In genomic region chr11:77188323-77188911, GRCh38 we compare ENCODE assay signal across 8 cellular contexts.
DNase-seq lines count a peak whose midpoint lies in the region; ATAC-seq, FAIRE-seq and TF ChIP-seq lines count a peak whose summit lies in the region.

No MANE protein-coding gene starts in this region.

- WGBS in mammary epithelial cell (ENCODE audit: low coverage, missing lambda C conversion rate): 49% methylated on average over 4 of the region's 4 CpGs

- H3K9me3 ChIP-seq in mammary epithelial cell (replicated peaks; ENCODE audit: insufficient read depth, low read length) (no peaks in the 10 kb centered on the region), kidney (ENCODE audit: control insufficient read depth in 1 of 2, low read length in 2 of 2) (no peaks in the 10 kb centered on the region)

- no peaks in the 10 kb centered on the region for H3K9me3 Mint-ChIP-seq in WTC11

- no peaks in the 10 kb centered on the region for H4K20me1 ChIP-seq in mammary epithelial cell (ENCODE audit: insufficient read depth, low read length)

- H2AFZ ChIP-seq in mammary epithelial cell (ENCODE audit: low read depth, low read length): no peak overlapping the region

- POLR2A ChIA-PET in BJ (lab: Charles Lee) (no interaction called here), WTC11 (lab: Charles Lee) (no interaction called here)

- dilution Hi-C loops in mammary epithelial cell (cut with HindIII; ENCODE audit: low sequenced_read_pairs): no loop called here

- H3K27ac Mint-ChIP-seq in WTC11: 0 out of 2 replicates have a peak overlapping the region, but pooled peaks have one; percentile 3

- no peaks in the 10 kb centered on the region; the same call in 1 of the 2 replicates for H3K27me3 Mint-ChIP-seq in WTC11 (ENCODE audit: low read depth)

- ATAC-seq in WTC11 (peak; percentile 57), GM21528 (IDR thresholded peaks at IDR 0.05; ENCODE audit: low FRiP score, unreplicated experiment) (no peak)

- H3K36me3 Mint-ChIP-seq in WTC11: no peaks in the 10 kb centered on the region

- H3K4me2 ChIP-seq in mammary epithelial cell (ENCODE audit: insufficient read depth, low read depth, low read length): no peak overlapping the region

- intact Hi-C loops in mammary epithelial cell (cut with micrococcal nuclease): loop anchor here (1.0 kb wide), 2 partner anchors 61 to 141 kb away; no protein-coding TSS in a partner anchor
- intact Hi-C loops in kidney (cut with DNase I): no loop called here

- H3K27ac ChIP-seq in mammary epithelial cell (ENCODE audit: insufficient read depth, low read depth, low read length): no peak overlapping the region
- no peak overlapping the region for H3K27ac ChIP-seq in kidney (ENCODE audit: low read depth in 2 of 2, low read length in 2 of 2)

- H3K4me1 Mint-ChIP-seq in WTC11: peaks cover 16% of the 10 kb centered on the region

- H3K27me3 ChIP-seq in BJ (ENCODE audit: control insufficient read depth, insufficient read depth, low read length): peaks cover 6% of the 10 kb centered on the region
- H3K27me3 ChIP-seq in mammary epithelial cell (ENCODE audit: insufficient read depth, low read length): no peaks in the 10 kb centered on the region

- H3K4me3 Mint-ChIP-seq in WTC11: no peak overlapping the region

- H3K36me3 ChIP-seq in BJ (ENCODE audit: control insufficient read depth, insufficient read depth, low read length) (no peaks in the 10 kb centered on the region), mammary epithelial cell (ENCODE audit: insufficient read depth, low read length) (no peaks in the 10 kb centered on the region), kidney (ENCODE audit: control insufficient read depth in 1 of 2, insufficient read depth in 2 of 2, low read length in 2 of 2) (no peaks in the 10 kb centered on the region)

- peak; percentile 32 for FAIRE-seq in kidney (lab: Jason Lieb, UNC)

- TF ChIP-seq CTCF in BJ (IDR thresholded peaks at IDR 0.05; ENCODE audit: insufficient read depth, low read depth, low read length) (peak; percentile 92), WTC11 (IDR thresholded peaks at IDR 0.05) (peak; percentile 85), mammary epithelial cell (conservative IDR thresholded peaks at IDR 0.05 in 1 of 2, IDR thresholded peaks at IDR 0.05 in 1 of 2; ENCODE audit: extremely low read depth in 1 of 2, insufficient read depth in 1 of 2, low read depth in 1 of 2, low read length in 2 of 2) (peak; percentile 89 to 98), kidney (IDR thresholded peaks at IDR 0.05; ENCODE audit: borderline replicate concordance, extremely low read depth, insufficient read depth) (peak; percentile 95)

- DNase-seq in BJ (ENCODE audit: low read depth) (no peak), H4 (ENCODE audit: low spot score) (peak; percentile 66), NCI-H2171 treated with DMSO at 0.1 percent for 48 hours (lab: John Stamatoyannopoulos, UW) (peak; percentile 34), WTC11 (ENCODE audit: low spot score) (peak; percentile 83), mammary epithelial cell (peak; percentile 56), kidney (peak; percentile 88)
- peak; percentile 30 for DNase-seq in stimulated activated CD4-positive, alpha-beta T cell treated with anti-CD3 and anti-CD28 coated beads, Interleukin-2, amount 100 ng/mL, for 4 hours (ENCODE audit: low read depth)

- CTCF ChIA-PET in BJ (lab: Yijun Ruan, JAX) (interaction anchor here (0.6 to 10.7 kb wide), 45 partner anchors 8 to 465 kb away, joined by 3 to 167 read pairs (median 5); partner anchors contain the start of gene MYO7A), WTC11 (lab: Charles Lee) (interaction anchor here (0.7 to 7.4 kb wide), 29 partner anchors 9 to 407 kb away, joined by 3 to 147 read pairs (median 7); partner anchors contain the start of genes AQP11 and MYO7A), mammary epithelial cell (lab: Charles Lee; ENCODE audit: low non-redundant PET) (interaction anchor here (0.6 kb wide), 1 partner anchor 67 kb away, joined by 3 read pairs; no protein-coding TSS in a partner anchor)

- no TSS peak for BruUV-seq in mammary epithelial cell (replicated peaks; lab: Mats Ljungman, UMichigan)

- no peak overlapping the region for H3K4me3 ChIP-seq in BJ (ENCODE audit: low read depth, low read length)
- no peak overlapping the region for H3K4me3 ChIP-seq in mammary epithelial cell (replicated peaks in 1 of 3; ENCODE audit: insufficient read depth in 1 of 3, low read depth in 2 of 3, low read length in 3 of 3)
- H3K4me3 ChIP-seq in kidney (ENCODE audit: low read length in 2 of 2): no peak overlapping the region

- peaks cover 14% of the 10 kb centered on the region for H3K4me1 ChIP-seq in mammary epithelial cell (ENCODE audit: insufficient read depth, low read length)
- peaks cover 0 to 7% of the 10 kb centered on the region in 2 donors for H3K4me1 ChIP-seq in kidney (ENCODE audit: control insufficient read depth in 1 of 2, insufficient read depth in 1 of 2, low read depth in 1 of 2, low read length in 2 of 2)

- no peak overlapping the region for H3K9ac ChIP-seq in mammary epithelial cell (ENCODE audit: insufficient read depth, low read length)
- no peak overlapping the region for H3K9ac ChIP-seq in kidney (ENCODE audit: low read length in 2 of 2)

- H3K79me2 ChIP-seq in mammary epithelial cell (ENCODE audit: insufficient read depth, low read length): no peaks in the 10 kb centered on the region

- in situ Hi-C loops in mammary epithelial cell (cut with MboI; ENCODE audit: low sequenced_read_pairs in 2 of 2): loop anchor here (5.0 to 10.0 kb wide), 3 partner anchors 61 to 134 kb away; partner anchors contain the start of gene MYO7A (in 2 of the 2)

TF ChIP-seq in WTC11, 78 proteins besides CTCF, POLR2A, EP300 and RAD21:
- TF ChIP-seq USF2 (CRISPR knock-in tag; IDR thresholded peaks at IDR 0.05): peak; percentile 28; the same call in 1 of the 2 replicates
- no peak for TF ChIP-seq NFE2L1 (CRISPR knock-in tag; IDR thresholded peaks at IDR 0.05)
- no peak for TF ChIP-seq ZNF281 (CRISPR knock-in tag; IDR thresholded peaks at IDR 0.05)
- TF ChIP-seq USF1 (CRISPR knock-in tag; IDR thresholded peaks at IDR 0.05): 0 out of 2 replicates have a peak, but pooled peaks have one; percentile 12
- TF ChIP-seq MYBL2 (CRISPR knock-in tag; IDR thresholded peaks at IDR 0.05): no peak
- TF ChIP-seq STAT6 (CRISPR knock-in tag; conservative IDR thresholded peaks at IDR 0.05; ENCODE audit: low read depth): no peak
- no peak for TF ChIP-seq ZNF232 (CRISPR knock-in tag; IDR thresholded peaks at IDR 0.05)
- TF ChIP-seq NFATC4 (CRISPR knock-in tag; IDR thresholded peaks at IDR 0.05): no peak
- TF ChIP-seq NR3C1 (CRISPR knock-in tag; conservative IDR thresholded peaks at IDR 0.05; ENCODE audit: low read depth): no peak
